In the genomic region with DNA sequence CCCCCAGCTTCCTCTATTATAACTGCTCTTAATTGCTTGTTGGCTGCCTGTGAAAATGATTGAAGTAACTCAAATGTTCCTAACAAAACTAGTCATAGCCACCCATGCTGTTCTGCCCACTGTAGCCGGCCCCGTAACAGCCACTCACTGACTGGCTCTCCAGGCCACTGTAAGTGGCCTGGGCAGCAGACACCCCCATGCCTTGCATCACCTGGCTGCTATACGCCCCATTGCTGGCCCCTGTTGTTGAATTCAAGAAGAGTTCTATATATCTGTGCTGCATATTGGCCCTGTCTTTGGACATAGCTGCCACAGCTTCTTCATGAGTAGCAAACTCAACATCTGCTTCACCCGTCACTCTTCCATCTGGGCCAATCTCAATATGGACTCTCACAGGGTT, we compare ENCODE assay signal across 2 cellular contexts.
TF ChIP-seq lines count a peak whose summit lies in the region.

No MANE protein-coding gene starts in this region.

TF ChIP-seq in GM23338, 12 proteins besides CTCF, POLR2A, EP300 and RAD21:
- TF ChIP-seq, protein P1, sequence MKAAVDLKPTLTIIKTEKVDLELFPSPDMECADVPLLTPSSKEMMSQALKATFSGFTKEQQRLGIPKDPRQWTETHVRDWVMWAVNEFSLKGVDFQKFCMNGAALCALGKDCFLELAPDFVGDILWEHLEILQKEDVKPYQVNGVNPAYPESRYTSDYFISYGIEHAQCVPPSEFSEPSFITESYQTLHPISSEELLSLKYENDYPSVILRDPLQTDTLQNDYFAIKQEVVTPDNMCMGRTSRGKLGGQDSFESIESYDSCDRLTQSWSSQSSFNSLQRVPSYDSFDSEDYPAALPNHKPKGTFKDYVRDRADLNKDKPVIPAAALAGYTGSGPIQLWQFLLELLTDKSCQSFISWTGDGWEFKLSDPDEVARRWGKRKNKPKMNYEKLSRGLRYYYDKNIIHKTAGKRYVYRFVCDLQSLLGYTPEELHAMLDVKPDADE (IDR thresholded peaks at IDR 0.05), result no peak
- TF ChIP-seq EZH2phosphoT487 (IDR thresholded peaks at IDR 0.05; ENCODE audit: unreplicated experiment), result no peak
- no peak for TF ChIP-seq ZNF114 (CRISPR knock-in tag; IDR thresholded peaks at IDR 0.05)
- TF ChIP-seq, protein P2, sequence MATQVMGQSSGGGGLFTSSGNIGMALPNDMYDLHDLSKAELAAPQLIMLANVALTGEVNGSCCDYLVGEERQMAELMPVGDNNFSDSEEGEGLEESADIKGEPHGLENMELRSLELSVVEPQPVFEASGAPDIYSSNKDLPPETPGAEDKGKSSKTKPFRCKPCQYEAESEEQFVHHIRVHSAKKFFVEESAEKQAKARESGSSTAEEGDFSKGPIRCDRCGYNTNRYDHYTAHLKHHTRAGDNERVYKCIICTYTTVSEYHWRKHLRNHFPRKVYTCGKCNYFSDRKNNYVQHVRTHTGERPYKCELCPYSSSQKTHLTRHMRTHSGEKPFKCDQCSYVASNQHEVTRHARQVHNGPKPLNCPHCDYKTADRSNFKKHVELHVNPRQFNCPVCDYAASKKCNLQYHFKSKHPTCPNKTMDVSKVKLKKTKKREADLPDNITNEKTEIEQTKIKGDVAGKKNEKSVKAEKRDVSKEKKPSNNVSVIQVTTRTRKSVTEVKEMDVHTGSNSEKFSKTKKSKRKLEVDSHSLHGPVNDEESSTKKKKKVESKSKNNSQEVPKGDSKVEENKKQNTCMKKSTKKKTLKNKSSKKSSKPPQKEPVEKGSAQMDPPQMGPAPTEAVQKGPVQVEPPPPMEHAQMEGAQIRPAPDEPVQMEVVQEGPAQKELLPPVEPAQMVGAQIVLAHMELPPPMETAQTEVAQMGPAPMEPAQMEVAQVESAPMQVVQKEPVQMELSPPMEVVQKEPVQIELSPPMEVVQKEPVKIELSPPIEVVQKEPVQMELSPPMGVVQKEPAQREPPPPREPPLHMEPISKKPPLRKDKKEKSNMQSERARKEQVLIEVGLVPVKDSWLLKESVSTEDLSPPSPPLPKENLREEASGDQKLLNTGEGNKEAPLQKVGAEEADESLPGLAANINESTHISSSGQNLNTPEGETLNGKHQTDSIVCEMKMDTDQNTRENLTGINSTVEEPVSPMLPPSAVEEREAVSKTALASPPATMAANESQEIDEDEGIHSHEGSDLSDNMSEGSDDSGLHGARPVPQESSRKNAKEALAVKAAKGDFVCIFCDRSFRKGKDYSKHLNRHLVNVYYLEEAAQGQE (IDR thresholded peaks at IDR 0.05; ENCODE audit: unreplicated experiment), result no peak
- TF ChIP-seq EZH2 (IDR thresholded peaks at IDR 0.05; ENCODE audit: low read depth, unreplicated experiment), result no peak
- TF ChIP-seq CREB1 (CRISPR knock-in tag; IDR thresholded peaks at IDR 0.05; ENCODE audit: low read depth), result no peak
- TF ChIP-seq JUNB (IDR thresholded peaks at IDR 0.05; ENCODE audit: unreplicated experiment), result no peak
- no peak for TF ChIP-seq STAT1 (IDR thresholded peaks at IDR 0.05; ENCODE audit: unreplicated experiment)
- TF ChIP-seq NANOG (IDR thresholded peaks at IDR 0.05; ENCODE audit: borderline replicate concordance), result no peak

TF ChIP-seq in K562, 482 proteins besides CTCF, POLR2A, EP300 and RAD21:
- TF ChIP-seq POLR2AphosphoS2 (IDR thresholded peaks at IDR 0.05; ENCODE audit: low read length), result peak; percentile 66; the same call in 1 of the 2 replicates
- TF ChIP-seq, protein P3, sequence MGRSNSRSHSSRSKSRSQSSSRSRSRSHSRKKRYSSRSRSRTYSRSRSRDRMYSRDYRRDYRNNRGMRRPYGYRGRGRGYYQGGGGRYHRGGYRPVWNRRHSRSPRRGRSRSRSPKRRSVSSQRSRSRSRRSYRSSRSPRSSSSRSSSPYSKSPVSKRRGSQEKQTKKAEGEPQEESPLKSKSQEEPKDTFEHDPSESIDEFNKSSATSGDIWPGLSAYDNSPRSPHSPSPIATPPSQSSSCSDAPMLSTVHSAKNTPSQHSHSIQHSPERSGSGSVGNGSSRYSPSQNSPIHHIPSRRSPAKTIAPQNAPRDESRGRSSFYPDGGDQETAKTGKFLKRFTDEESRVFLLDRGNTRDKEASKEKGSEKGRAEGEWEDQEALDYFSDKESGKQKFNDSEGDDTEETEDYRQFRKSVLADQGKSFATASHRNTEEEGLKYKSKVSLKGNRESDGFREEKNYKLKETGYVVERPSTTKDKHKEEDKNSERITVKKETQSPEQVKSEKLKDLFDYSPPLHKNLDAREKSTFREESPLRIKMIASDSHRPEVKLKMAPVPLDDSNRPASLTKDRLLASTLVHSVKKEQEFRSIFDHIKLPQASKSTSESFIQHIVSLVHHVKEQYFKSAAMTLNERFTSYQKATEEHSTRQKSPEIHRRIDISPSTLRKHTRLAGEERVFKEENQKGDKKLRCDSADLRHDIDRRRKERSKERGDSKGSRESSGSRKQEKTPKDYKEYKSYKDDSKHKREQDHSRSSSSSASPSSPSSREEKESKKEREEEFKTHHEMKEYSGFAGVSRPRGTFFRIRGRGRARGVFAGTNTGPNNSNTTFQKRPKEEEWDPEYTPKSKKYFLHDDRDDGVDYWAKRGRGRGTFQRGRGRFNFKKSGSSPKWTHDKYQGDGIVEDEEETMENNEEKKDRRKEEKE (IDR thresholded peaks at IDR 0.05; ENCODE audit: borderline replicate concordance in 1 of 2, control insufficient read depth in 1 of 2, low read depth in 2 of 2, low read length in 1 of 2), result 0 out of 4 replicates have a peak, but pooled peaks of 1 of the 2 experiments have one; percentile 6
- peak; percentile 59 for TF ChIP-seq POLR2AphosphoS5 (IDR thresholded peaks at IDR 0.05; ENCODE audit: control insufficient read depth, insufficient read depth, low read depth, low read length)
- peak; percentile 24; the same call in 1 of the 2 replicates for TF ChIP-seq POLR2G (IDR thresholded peaks at IDR 0.05; ENCODE audit: low read depth, low read length)
- no peak for TF ChIP-seq ZNF140 (CRISPR knock-in tag; IDR thresholded peaks at IDR 0.05)
